In genomic region chr13:25175026-25175425, GRCh38 we compare ENCODE assay signal across 17 cellular contexts. TPM values are rescaled to one million over a fixed set of nuclear protein-coding genes. Genes with fewer than 3 reads are reported as not detected.
DNase-seq lines count a peak whose midpoint lies in the region; ATAC-seq and TF ChIP-seq lines count a peak whose summit lies in the region.
"Had no signal": no experiment of that assay in that cellular context is flagged by ENCODE, and none has a peak within 500 bp of the region (broad histone marks: within the 10 kb centered on the region; RNA-seq: fewer than 3 reads in every experiment).

No MANE protein-coding gene starts in this region.

- peaks cover 44% of the 10 kb centered on the region for H3K27me3 ChIP-seq in GM23338 (ENCODE audit: insufficient read depth)
- H3K27me3 ChIP-seq in Peyer's patch: peaks cover 0 to 13% of the 10 kb centered on the region in 2 donors
- no peaks in the 10 kb centered on the region for H3K27me3 ChIP-seq in right cardiac atrium (ENCODE audit: control insufficient read depth, insufficient read depth)

- H3K27ac ChIP-seq in GM23338 (ENCODE audit: low read depth) (no peak overlapping the region), caudate nucleus (ENCODE audit: low read depth, low read length) (peak overlapping the region; percentile 80), temporal lobe (ENCODE audit: low read depth, low read length) (peak overlapping the region; percentile 94), Peyer's patch (no peak overlapping the region), right cardiac atrium (ENCODE audit: low read length) (no peak overlapping the region)
- H3K27ac ChIP-seq: C4-2B had no signal

- H3K36me3 ChIP-seq in GM23338 (ENCODE audit: insufficient read depth): no peaks in the 10 kb centered on the region; the same call in 1 of the 2 replicates
- H3K36me3 ChIP-seq in Peyer's patch: no peaks in the 10 kb centered on the region
- H3K36me3 ChIP-seq: BE2C had no signal

- H3K79me2 ChIP-seq in GM23338 (replicated peaks; ENCODE audit: insufficient read depth): no peaks in the 10 kb centered on the region

- intact Hi-C loops in right cardiac atrium (cut with DNase I): no loop called here

- peaks cover 7% of the 10 kb centered on the region; the same call in 1 of the 3 replicates for H3K9me3 Mint-ChIP-seq in GM23338

- H2AFZ ChIP-seq in GM23338: peak overlapping the region; percentile 28; the same call in 1 of the 2 replicates

- peaks cover 27% of the 10 kb centered on the region for H3K4me1 ChIP-seq in GM23338 (ENCODE audit: insufficient read depth)
- no peaks in the 10 kb centered on the region for H3K4me1 ChIP-seq in Peyer's patch
- H3K4me1 ChIP-seq in right cardiac atrium (ENCODE audit: control insufficient read depth, insufficient read depth, low read length): no peaks in the 10 kb centered on the region
- H3K4me1 ChIP-seq: BE2C had no signal

- TF ChIP-seq CTCF in GM23338 (conservative IDR thresholded peaks at IDR 0.05; ENCODE audit: low read depth in 2 of 2) (no peak), Peyer's patch (IDR thresholded peaks at IDR 0.05) (no peak)

- peaks cover 37% of the 10 kb centered on the region for H3K27me3 Mint-ChIP-seq in GM23338 (ENCODE audit: insufficient read depth, low read depth, poor library complexity)

- no peaks in the 10 kb centered on the region for H3F3A ChIP-seq in GM23338 (replicated peaks; ENCODE audit: low read depth)

- H3K9me3 ChIP-seq in Peyer's patch (no peaks in the 10 kb centered on the region), right cardiac atrium (ENCODE audit: control insufficient read depth, low read length) (no peaks in the 10 kb centered on the region)
- H3K9me3 ChIP-seq: BE2C had no signal

- no peak for DNase-seq in GM23338 (ENCODE audit: low spot score)
- peak in 1 of 61 donors; percentile 30 for DNase-seq in caudate nucleus (lab: John Stamatoyannopoulos, UW)
- DNase-seq in islet precursor cell: peak; percentile 29
- no peak for DNase-seq in Peyer's patch
- no peak for DNase-seq in stimulated activated naive CD4-positive, alpha-beta T cell (lab: John Stamatoyannopoulos, UW)
- no peak for DNase-seq in right cardiac atrium
- DNase-seq: BE2C; CD4-positive, alpha-beta memory T cell; DMS79 treated with DMSO at 0.1 percent for 48 hours; EL; GDM1 had no signal

- 89% methylated on average over 9 of the region's 9 CpGs for WGBS in right cardiac atrium

- H3K4me3 Mint-ChIP-seq in GM23338: no peak overlapping the region
- H3K4me3 Mint-ChIP-seq: CD4-positive, alpha-beta memory T cell had no signal

- H3K27ac Mint-ChIP-seq in GM23338: no peak overlapping the region
- H3K27ac Mint-ChIP-seq: CD4-positive, alpha-beta memory T cell had no signal

- no peak overlapping the region for H3K4me2 ChIP-seq in GM23338

- peaks cover 21% of the 10 kb centered on the region for H3K4me1 Mint-ChIP-seq in GM23338

- no peak for TF ChIP-seq POLR2A in Peyer's patch (IDR thresholded peaks at IDR 0.05)

- no peaks in the 10 kb centered on the region for H4K20me1 ChIP-seq in GM23338 (replicated peaks; ENCODE audit: insufficient read depth)

- H3K36me3 Mint-ChIP-seq in GM23338 (ENCODE audit: low read depth): no peaks in the 10 kb centered on the region; the same call in 2 of the 3 replicates
- H3K36me3 Mint-ChIP-seq: CD4-positive, alpha-beta memory T cell had no signal

- ATAC-seq in GM23338: no peak
- ATAC-seq in right cardiac atrium: no peak
- ATAC-seq: HCT116, HepG2 had no signal

- H3K4me3 ChIP-seq in GM23338 (no peak overlapping the region), Peyer's patch (no peak overlapping the region), right cardiac atrium (ENCODE audit: low read length) (no peak overlapping the region)

- H3K9me2 ChIP-seq in GM23338 (ENCODE audit: insufficient read depth): peaks cover 6% of the 10 kb centered on the region; the same call in 1 of the 2 replicates

TF ChIP-seq in GM23338, 12 proteins besides CTCF, POLR2A, EP300 and RAD21:
- TF ChIP-seq EZH2 (IDR thresholded peaks at IDR 0.05; ENCODE audit: low read depth, unreplicated experiment) (no peak), POLR2AphosphoS5 (IDR thresholded peaks at IDR 0.05; ENCODE audit: low read depth) (no peak), STAT1 (IDR thresholded peaks at IDR 0.05; ENCODE audit: unreplicated experiment) (no peak)

RNA-seq across cellular contexts. Expression of gene AMER2, which starts 2.9 kb away (rescaled TPM):
- 0.62 and 0.76 TPM in 2 replicates for total RNA-seq in GM23338 (2014; rRNA removed; shearing (Covaris generic))
- polyA plus RNA-seq in GM23338 (2016; fragmentation: Nextera tagmentation; extraction: Ambion mirVana) (0.23 and 0.31 TPM in 2 replicates), right cardiac atrium (not detected)
- total RNA-seq in temporal lobe (129 TPM), Peyer's patch (not detected), right cardiac atrium (not detected)
- total RNA-seq: A172; CD4-positive, alpha-beta memory T cell; H4; HepG2 had no signal
- polyA plus RNA-seq: CD4-positive, alpha-beta memory T cell; HepG2 had no signal

Comparison
In these comparisons a context has a peak if more than half of its experiments do, and no peak if none do; other contexts are left out.
1. H3K27ac ChIP-seq: peak in caudate nucleus (single experiment) and temporal lobe (single experiment); none in GM23338 (single experiment), Peyer's patch (0 of 4) and right cardiac atrium (single experiment).
2. RNA of gene AMER2, which starts 2.9 kb away (total RNA-seq): 129 TPM in temporal lobe (single experiment); 0.62 to 0.76 TPM in GM23338, not detected in Peyer's patch and not detected in right cardiac atrium; every median in the first group is over 10 times any median in the second.